19 cellular contexts compared by ENCODE assay signal in genomic region chr5:1506242-1507015, GRCh38. TPM values are rescaled to one million over a fixed set of nuclear protein-coding genes. Genes with fewer than 3 reads are reported as not detected.
A peak's percentile ranks its signal among the peaks of the same experiment; 100 is the strongest.
DNase-seq lines count a peak whose midpoint lies in the region; ATAC-seq and TF ChIP-seq lines count a peak whose summit lies in the region.
"Had no signal": no experiment of that assay in that cellular context is flagged by ENCODE, and none has a peak within 500 bp of the region (broad histone marks: within the 10 kb centered on the region; RNA-seq: fewer than 3 reads in every experiment).

No MANE protein-coding gene starts in this region.

- no peak overlapping the region for H3K27ac Mint-ChIP-seq in chondrocyte (ENCODE audit: unreplicated experiment)
- H3K27ac Mint-ChIP-seq: activated T-helper 2 cell treated with anti-CD3 and anti-CD28 coated beads, Interferon-gamma antibody, Interleukin-2, Interleukin-4, amounts not matched to agents 10 μg/mL and 5 μg/mL and 100 μg/mL, durations not matched to agents 14 hours and 24 hours and 36 hours; CD4-positive, alpha-beta T cell had no signal

- intact Hi-C loops in right cardiac atrium (cut with DNase I): no loop called here
- intact Hi-C loops in left ventricle myocardium inferior (cut with micrococcal nuclease): no loop called here
- intact Hi-C loops in aorta (cut with DNase I): no loop called here

- H3K27ac ChIP-seq in right cardiac atrium (ENCODE audit: low read length) (no peak overlapping the region), left ventricle myocardium inferior (replicated peaks) (no peak overlapping the region), aorta (ENCODE audit: low read depth in 1 of 2, low read length in 2 of 2) (no peak overlapping the region)
- H3K27ac ChIP-seq: stomach had no signal

- no peaks in the 10 kb centered on the region for H3K9me3 Mint-ChIP-seq in chondrocyte (ENCODE audit: low read depth)
- H3K9me3 Mint-ChIP-seq: activated T-helper 2 cell treated with anti-CD3 and anti-CD28 coated beads, Interferon-gamma antibody, Interleukin-2, Interleukin-4, amounts not matched to agents 10 μg/mL and 5 μg/mL and 100 μg/mL, durations not matched to agents 14 hours and 24 hours and 36 hours; CD4-positive, alpha-beta T cell had no signal

- ATAC-seq in right cardiac atrium: no peak
- ATAC-seq in aorta (ENCODE audit: low FRiP score): no peak
- no peak for ATAC-seq in GM21390 (IDR thresholded peaks at IDR 0.05; ENCODE audit: unreplicated experiment)
- ATAC-seq: sciatic nerve had no signal

- no peaks in the 10 kb centered on the region for H3K27me3 Mint-ChIP-seq in chondrocyte (ENCODE audit: low read depth)
- H3K27me3 Mint-ChIP-seq: CD4-positive, alpha-beta T cell had no signal

- H3K4me3 ChIP-seq in right cardiac atrium (ENCODE audit: low read length) (no peak overlapping the region), left ventricle myocardium inferior (no peak overlapping the region), aorta (ENCODE audit: low read length in 2 of 2) (no peak overlapping the region)
- H3K4me3 ChIP-seq: stomach had no signal

- H3K36me3 ChIP-seq in left ventricle myocardium inferior (peaks cover 5% of the 10 kb centered on the region), aorta (ENCODE audit: control insufficient read depth in 1 of 2, insufficient read depth in 2 of 2, low read length in 1 of 2) (no peaks in the 10 kb centered on the region)

- WGBS in right cardiac atrium: 87% methylated on average over 20 of the region's 20 CpGs
- WGBS in aorta, 2 donors: 85 to 90% methylated on average over 19 to 20 of the region's 20 CpGs

- H3K27me3 ChIP-seq in right cardiac atrium (ENCODE audit: control insufficient read depth, insufficient read depth) (no peaks in the 10 kb centered on the region), left ventricle myocardium inferior (ENCODE audit: low read depth) (no peaks in the 10 kb centered on the region), aorta (ENCODE audit: control insufficient read depth in 1 of 2, insufficient read depth in 2 of 2, low read length in 1 of 2) (no peaks in the 10 kb centered on the region)
- H3K27me3 ChIP-seq: stomach had no signal

- H3K36me3 Mint-ChIP-seq in chondrocyte (ENCODE audit: low read depth): peaks cover 7% of the 10 kb centered on the region

- H3K4me1 Mint-ChIP-seq in chondrocyte (ENCODE audit: low read depth): peaks cover 7% of the 10 kb centered on the region

- H3K4me1 ChIP-seq in right cardiac atrium (ENCODE audit: control insufficient read depth, insufficient read depth, low read length): peaks cover 3% of the 10 kb centered on the region
- H3K4me1 ChIP-seq in left ventricle myocardium inferior: peaks cover 24% of the 10 kb centered on the region
- H3K4me1 ChIP-seq in aorta (ENCODE audit: control insufficient read depth in 1 of 2, insufficient read depth in 2 of 2, low read length in 2 of 2): no peaks in the 10 kb centered on the region

- no peaks in the 10 kb centered on the region for H3K9me3 ChIP-seq in right cardiac atrium (ENCODE audit: control insufficient read depth, low read length)
- H3K9me3 ChIP-seq in left ventricle myocardium inferior (replicated peaks): no peaks in the 10 kb centered on the region
- H3K9me3 ChIP-seq in aorta (ENCODE audit: control insufficient read depth, low read length): no peaks in the 10 kb centered on the region
- H3K9me3 ChIP-seq: stomach had no signal

- H3K4me3 Mint-ChIP-seq in chondrocyte (ENCODE audit: unreplicated experiment): no peak overlapping the region
- H3K4me3 Mint-ChIP-seq: CD4-positive, alpha-beta T cell had no signal

- peak; percentile 9 to 37 (median 14) for DNase-seq in right cardiac atrium
- DNase-seq in left ventricle myocardium inferior: no peak
- peak; percentile 87 for DNase-seq in chondrocyte (ENCODE audit: low spot score)
- DNase-seq in midbrain (lab: John Stamatoyannopoulos, UW): peak; percentile 5
- peak; percentile 42 to 53 for DNase-seq in aorta
- DNase-seq in hypothalamus (lab: John Stamatoyannopoulos, UW): no peak
- DNase-seq in NCI-H146 (lab: John Stamatoyannopoulos, UW): no peak
- DNase-seq: activated CD4-positive, alpha-beta T cell treated with anti-CD3 and anti-CD28 coated beads for 1 hour; CD4-positive, alpha-beta T cell; central memory CD4-positive, alpha-beta T cell; DMS79 treated with DMSO at 0.1 percent for 48 hours; MM.1S; NCI-H2029; occipital lobe; stomach; T-helper 9 cell had no signal

- TF ChIP-seq CTCF in left ventricle myocardium inferior (IDR thresholded peaks at IDR 0.05; ENCODE audit: borderline replicate concordance): no peak
- TF ChIP-seq CTCF in chondrocyte (IDR thresholded peaks at IDR 0.05): no peak

RNA-seq across cellular contexts. Expression of gene LPCAT1, which starts 17.3 kb away (rescaled TPM):
- total RNA-seq in right cardiac atrium (10 to 100 TPM; 11.0 to 19.7 (median 15.5) TPM), left ventricle myocardium inferior (11.0 TPM), chondrocyte (39.9 to 49.4 TPM (median 46.4 TPM) in 3 replicates), aorta (10 to 100 TPM; 38.7 to 68.7 TPM)
- polyA plus RNA-seq in right cardiac atrium (15.6 TPM), aorta (10 to 100 TPM in 1 of 2 donors, 1 to 10 TPM in 1; 6.4 to 34.2 TPM)

Comparison
In these comparisons a context has a peak if more than half of its experiments do, and no peak if none do; other contexts are left out.
1. DNase-seq: peak in right cardiac atrium (3 of 3), chondrocyte (single experiment), midbrain (single experiment) and aorta (2 of 2); none in left ventricle myocardium inferior (single experiment), hypothalamus (0 of 51) and NCI-H146 (single experiment).